8 cellular contexts compared by ENCODE assay signal in genomic region chr17:35849469-35850348, GRCh38. TPM values are rescaled to one million over a fixed set of nuclear protein-coding genes. Genes with fewer than 3 reads are reported as not detected.
DNase-seq lines count a peak whose midpoint lies in the region; ATAC-seq and TF ChIP-seq lines count a peak whose summit lies in the region.

No MANE protein-coding gene starts in this region.

- H3K36me3 ChIP-seq in heart left ventricle: peaks cover 0 to 80% (median 57%) of the 10 kb centered on the region in 9 donors

- H3K4me3 ChIP-seq in heart left ventricle: no peak overlapping the region
- H3K4me3 ChIP-seq in retinal pigment epithelial cell (ENCODE audit: low read length): no peak overlapping the region

- CTCF ChIA-PET in RWPE1 (lab: Yijun Ruan, JAX): interaction anchor here (0.6 to 1.0 kb wide), 3 partner anchors 9 to 299 kb away, joined by 3 to 5 read pairs (median 3); no protein-coding TSS in a partner anchor
- CTCF ChIA-PET in activated naive CD4-positive, alpha-beta T cell treated with anti-CD3 and anti-CD28 coated beads for 36 hours (lab: Charles Lee): interaction anchor here (0.6 to 2.3 kb wide), 17 partner anchors 11 to 550 kb away, joined by 3 to 9 read pairs (median 4); partner anchors contain the start of gene CCL5

- peaks cover 0 to 6% (median 0%) of the 10 kb centered on the region in 12 donors for H3K4me1 ChIP-seq in heart left ventricle

- 71 to 77% (median 73%) methylated on average over 7 of the region's 7 CpGs for WGBS in heart left ventricle, 4 donors

- H3K27ac Mint-ChIP-seq in activated naive CD4-positive, alpha-beta T cell treated with anti-CD3 and anti-CD28 coated beads for 36 hours: no peak overlapping the region

- H3K27me3 Mint-ChIP-seq in activated naive CD4-positive, alpha-beta T cell treated with anti-CD3 and anti-CD28 coated beads for 36 hours (ENCODE audit: low read depth): no peaks in the 10 kb centered on the region

- ATAC-seq in heart left ventricle: peak in 2 of 4 donors; percentile 43 to 67
- ATAC-seq in HG03025 (IDR thresholded peaks at IDR 0.05; ENCODE audit: low FRiP score, unreplicated experiment): no peak
- no peak for ATAC-seq in HG03196 (IDR thresholded peaks at IDR 0.05; ENCODE audit: unreplicated experiment)

- no peaks in the 10 kb centered on the region for H3K27me3 ChIP-seq in heart left ventricle

- no peak overlapping the region for H3K4me3 Mint-ChIP-seq in activated naive CD4-positive, alpha-beta T cell treated with anti-CD3 and anti-CD28 coated beads for 36 hours

- H3K9me3 Mint-ChIP-seq in activated naive CD4-positive, alpha-beta T cell treated with anti-CD3 and anti-CD28 coated beads for 36 hours: no peaks in the 10 kb centered on the region

- POLR2A ChIA-PET in RWPE1 (lab: Yijun Ruan, JAX; ENCODE audit: low non-redundant PET): no interaction called here

- peak; percentile 42 for DNase-seq in DMS79 treated with DMSO at 0.1 percent for 48 hours (lab: John Stamatoyannopoulos, UW)
- DNase-seq in Kasumi-1 (lab: John Stamatoyannopoulos, UW): peak; percentile 75 to 80
- DNase-seq in RWPE1 (ENCODE audit: low spot score): peak; percentile 44
- DNase-seq in activated naive CD4-positive, alpha-beta T cell treated with anti-CD3 and anti-CD28 coated beads for 36 hours: peak; percentile 72
- DNase-seq in heart left ventricle: peak in 3 of 5 donors; percentile 20 to 44 (median 38)
- peak; percentile 27 for DNase-seq in retinal pigment epithelial cell (ENCODE audit: low read depth)

- H3K9me3 ChIP-seq in heart left ventricle: no peaks in the 10 kb centered on the region

- H3K4me1 Mint-ChIP-seq in activated naive CD4-positive, alpha-beta T cell treated with anti-CD3 and anti-CD28 coated beads for 36 hours (ENCODE audit: low read depth): no peaks in the 10 kb centered on the region

- no peak for TF ChIP-seq POLR2A in heart left ventricle (IDR thresholded peaks at IDR 0.05)

- H3K36me3 Mint-ChIP-seq in activated naive CD4-positive, alpha-beta T cell treated with anti-CD3 and anti-CD28 coated beads for 36 hours (ENCODE audit: low read depth): peaks cover 29% of the 10 kb centered on the region

- intact Hi-C loops in activated naive CD4-positive, alpha-beta T cell treated with anti-CD3 and anti-CD28 coated beads for 36 hours (cut with micrococcal nuclease): loop anchor here (5.0 to 10.0 kb wide), 2 partner anchors 83 to 225 kb away; partner anchors contain the start of gene RDM1
- intact Hi-C loops in heart left ventricle (cut with DNase I): loop anchor here in 1 of 10 donors (10.0 kb wide), 1 partner anchor 295 kb away; no protein-coding TSS in a partner anchor

- TF ChIP-seq CTCF in RWPE1 (conservative IDR thresholded peaks at IDR 0.05; ENCODE audit: low read depth): peak; percentile 65
- TF ChIP-seq CTCF in heart left ventricle (IDR thresholded peaks at IDR 0.05): peak; percentile 52 to 81 (median 73)
- peak; percentile 90 for TF ChIP-seq CTCF in retinal pigment epithelial cell (conservative IDR thresholded peaks at IDR 0.05; ENCODE audit: low read depth, low read length)

- H3K27ac ChIP-seq in RWPE1 (no peak overlapping the region), heart left ventricle (no peak overlapping the region)

RNA-seq across cellular contexts. Expression of gene HEATR9, which starts 19.0 kb away (rescaled TPM):
- total RNA-seq in activated naive CD4-positive, alpha-beta T cell treated with anti-CD3 and anti-CD28 coated beads for 36 hours: not detected
- under 1 TPM in 2 of 9 donors, not detected in 7; 0.11 TPM for total RNA-seq in heart left ventricle
- not detected for polyA plus RNA-seq in heart left ventricle

RNA-seq across cellular contexts. Expression of gene CCL5, which starts 30.5 kb away (rescaled TPM):
- total RNA-seq in activated naive CD4-positive, alpha-beta T cell treated with anti-CD3 and anti-CD28 coated beads for 36 hours: 1 to 10 TPM; 1.9 to 2.5 TPM
- total RNA-seq in heart left ventricle: 10 to 100 TPM in 2 of 9 donors, 1 to 10 TPM in 4, under 1 TPM in 2, not detected in 1; 0.46 to 23.7 (median 1.5) TPM
- 1 to 10 TPM in 1 of 2 donors, under 1 TPM in 1; 0.78 to 1.4 TPM for polyA plus RNA-seq in heart left ventricle

RNA-seq across cellular contexts. Expression of gene TAF15, which starts 40.4 kb away (rescaled TPM):
- total RNA-seq in activated naive CD4-positive, alpha-beta T cell treated with anti-CD3 and anti-CD28 coated beads for 36 hours: 100 to 1,000 TPM; 252 to 256 TPM
- total RNA-seq in heart left ventricle: 100 to 1,000 TPM in 6 of 9 donors, 10 to 100 TPM in 3; 30.1 to 151 (median 121) TPM
- polyA plus RNA-seq in heart left ventricle: 10 to 100 TPM; 83.0 to 95.0 TPM

RNA-seq across cellular contexts. Expression of gene MMP28, which starts 54.3 kb away (rescaled TPM):
- total RNA-seq in activated naive CD4-positive, alpha-beta T cell treated with anti-CD3 and anti-CD28 coated beads for 36 hours: under 1 TPM; 0.19 to 0.35 TPM
- total RNA-seq in heart left ventricle: 10 to 100 TPM in 1 of 9 donors, 1 to 10 TPM in 7, under 1 TPM in 1; 0.83 to 10.2 (median 2.2) TPM
- polyA plus RNA-seq in heart left ventricle: 1 to 10 TPM; 3.4 to 4.4 TPM

Comparison
In these comparisons a context has a peak if more than half of its experiments do, and no peak if none do; other contexts are left out.
1. DNase-seq: peak in every context shown above with its lines; median percentile 78 in Kasumi-1; 72 in activated naive CD4-positive, alpha-beta T cell treated with anti-CD3 and anti-CD28 coated beads for 36 hours; 44 in RWPE1; 42 in DMS79 treated with DMSO at 0.1 percent for 48 hours; 38 in heart left ventricle; 27 in retinal pigment epithelial cell.